ENCODE assay signal across 22 cellular contexts in genomic region chr3:54861248-54862067, GRCh38.
DNase-seq lines count a peak whose midpoint lies in the region; ATAC-seq, FAIRE-seq and TF ChIP-seq lines count a peak whose summit lies in the region.
"Had no signal": no experiment of that assay in that cellular context is flagged by ENCODE, and none has a peak within 500 bp of the region (broad histone marks: within the 10 kb centered on the region; RNA-seq: fewer than 3 reads in every experiment).

No MANE protein-coding gene starts in this region.

- 48% methylated on average over 9 of the region's 9 CpGs for WGBS in right cardiac atrium

- H3K9ac ChIP-seq in astrocyte (ENCODE audit: low read length), result no peak overlapping the region

- no peaks in the 10 kb centered on the region for H3K79me2 ChIP-seq in astrocyte (ENCODE audit: insufficient read depth, low read length)

- H3K4me3 ChIP-seq in astrocyte (ENCODE audit: insufficient read depth, low read depth, low read length) (no peak overlapping the region), right cardiac atrium (ENCODE audit: low read length) (no peak overlapping the region)
- H3K4me3 ChIP-seq: body of pancreas, colonic mucosa, lung, transverse colon had no signal

- H3K27me3 ChIP-seq in astrocyte (ENCODE audit: insufficient read depth, low read length) (no peaks in the 10 kb centered on the region), right cardiac atrium (ENCODE audit: control insufficient read depth, insufficient read depth) (no peaks in the 10 kb centered on the region)
- H3K27me3 ChIP-seq: body of pancreas, colonic mucosa, transverse colon had no signal

- H3K27ac ChIP-seq in astrocyte (ENCODE audit: low read depth, low read length) (no peak overlapping the region), right cardiac atrium (ENCODE audit: low read length) (peak overlapping the region; percentile 79)
- H3K27ac ChIP-seq: body of pancreas, colonic mucosa, transverse colon had no signal

- intact Hi-C loops in right cardiac atrium (cut with DNase I), result no loop called here
- intact Hi-C loops in activated T-helper 2 cell treated with anti-CD3 and anti-CD28 coated beads, Interferon-gamma antibody, Interleukin-2, Interleukin-4, amounts not matched to agents 10 μg/mL and 5 μg/mL and 100 μg/mL, durations not matched to agents 14 hours and 24 hours and 36 hours (cut with micrococcal nuclease), result no loop called here

- H3K27me3 Mint-ChIP-seq in HFFc6 (ENCODE audit: insufficient read depth) (no peaks in the 10 kb centered on the region), astrocyte (ENCODE audit: low read depth, unreplicated experiment) (peaks cover 3% of the 10 kb centered on the region)
- no peaks in the 10 kb centered on the region for H3K27me3 Mint-ChIP-seq in activated T-helper 2 cell treated with anti-CD3 and anti-CD28 coated beads, Interferon-gamma antibody, Interleukin-2, Interleukin-4, amounts not matched to agents 10 μg/mL and 5 μg/mL and 100 μg/mL, durations not matched to agents 14 hours and 24 hours and 36 hours (ENCODE audit: low read depth)
- H3K27me3 Mint-ChIP-seq: activated CD8-positive, alpha-beta memory T cell treated with anti-CD3 and anti-CD28 coated beads, Interleukin-2, amount 10 ng/mL, durations not matched to agents 7 days and 5 days; activated naive CD8-positive, alpha-beta T cell; IgD-negative memory B cell had no signal

- no peak overlapping the region for H2AFZ ChIP-seq in astrocyte (ENCODE audit: low read depth, low read length)

- no peaks in the 10 kb centered on the region for H4K20me1 ChIP-seq in astrocyte (ENCODE audit: insufficient read depth, low read length)

- H3K9me3 Mint-ChIP-seq in HFFc6 (no peaks in the 10 kb centered on the region), astrocyte (ENCODE audit: unreplicated experiment) (no peaks in the 10 kb centered on the region)
- no peaks in the 10 kb centered on the region for H3K9me3 Mint-ChIP-seq in activated T-helper 2 cell treated with anti-CD3 and anti-CD28 coated beads, Interferon-gamma antibody, Interleukin-2, Interleukin-4, amounts not matched to agents 10 μg/mL and 5 μg/mL and 100 μg/mL, durations not matched to agents 14 hours and 24 hours and 36 hours
- H3K9me3 Mint-ChIP-seq: activated T-helper 1 cell treated with anti-CD3 and anti-CD28 coated beads, Interleukin-12 subunit alpha, Interleukin-12 subunit beta, Interleukin-2, Interleukin-4 antibody, amounts not matched to agents 30 ng/mL and 10 ng/mL and 1 ng/mL, durations not matched to agents 14 hours and 24 hours and 36 hours; endodermal cell had no signal

- peak; percentile 65 for FAIRE-seq in astrocyte (lab: Jason Lieb, UNC)
- FAIRE-seq: islet of Langerhans had no signal

- ATAC-seq in right cardiac atrium, result peak; percentile 81 to 90
- no peak for ATAC-seq in GM19328 (IDR thresholded peaks at IDR 0.05; ENCODE audit: unreplicated experiment)
- ATAC-seq: activated CD8-positive, alpha-beta memory T cell treated with anti-CD3 and anti-CD28 coated beads, Interleukin-2, amount 10 ng/mL, durations not matched to agents 7 days and 5 days; body of pancreas had no signal

- no peaks in the 10 kb centered on the region for H3K36me3 Mint-ChIP-seq in HFFc6 (ENCODE audit: low read depth)
- H3K36me3 Mint-ChIP-seq in astrocyte (ENCODE audit: low read depth, unreplicated experiment), result no peaks in the 10 kb centered on the region
- H3K36me3 Mint-ChIP-seq in activated T-helper 2 cell treated with anti-CD3 and anti-CD28 coated beads, Interferon-gamma antibody, Interleukin-2, Interleukin-4, amounts not matched to agents 10 μg/mL and 5 μg/mL and 100 μg/mL, durations not matched to agents 14 hours and 24 hours and 36 hours (ENCODE audit: low read depth), result no peaks in the 10 kb centered on the region
- H3K36me3 Mint-ChIP-seq: activated CD8-positive, alpha-beta memory T cell treated with anti-CD3 and anti-CD28 coated beads, Interleukin-2, amount 10 ng/mL, durations not matched to agents 7 days and 5 days; activated naive CD8-positive, alpha-beta T cell; IgD-negative memory B cell had no signal

- H3K9me3 ChIP-seq in astrocyte (ENCODE audit: insufficient read depth, low read depth, low read length), result no peaks in the 10 kb centered on the region
- no peaks in the 10 kb centered on the region for H3K9me3 ChIP-seq in right cardiac atrium (ENCODE audit: control insufficient read depth, low read length)
- H3K9me3 ChIP-seq: body of pancreas, colonic mucosa, transverse colon had no signal

- no peak overlapping the region for H3K4me2 ChIP-seq in astrocyte (ENCODE audit: low read length)

- H3K4me1 ChIP-seq in astrocyte (ENCODE audit: insufficient read depth, low read length) (peaks cover 24% of the 10 kb centered on the region), right cardiac atrium (ENCODE audit: control insufficient read depth, insufficient read depth, low read length) (peaks cover 4% of the 10 kb centered on the region)
- H3K4me1 ChIP-seq: body of pancreas, colonic mucosa, transverse colon had no signal

- peaks cover 66% of the 10 kb centered on the region for H3K4me1 Mint-ChIP-seq in HFFc6 (ENCODE audit: low read depth)
- peaks cover 5% of the 10 kb centered on the region for H3K4me1 Mint-ChIP-seq in astrocyte (ENCODE audit: low read depth, unreplicated experiment)
- no peaks in the 10 kb centered on the region for H3K4me1 Mint-ChIP-seq in activated T-helper 2 cell treated with anti-CD3 and anti-CD28 coated beads, Interferon-gamma antibody, Interleukin-2, Interleukin-4, amounts not matched to agents 10 μg/mL and 5 μg/mL and 100 μg/mL, durations not matched to agents 14 hours and 24 hours and 36 hours (ENCODE audit: low read depth)
- H3K4me1 Mint-ChIP-seq: IgD-negative memory B cell had no signal

- H3K4me3 Mint-ChIP-seq in HFFc6 (no peak overlapping the region), astrocyte (ENCODE audit: unreplicated experiment) (no peak overlapping the region)
- no peak overlapping the region for H3K4me3 Mint-ChIP-seq in activated T-helper 2 cell treated with anti-CD3 and anti-CD28 coated beads, Interferon-gamma antibody, Interleukin-2, Interleukin-4, amounts not matched to agents 10 μg/mL and 5 μg/mL and 100 μg/mL, durations not matched to agents 14 hours and 24 hours and 36 hours (ENCODE audit: low read depth)
- H3K4me3 Mint-ChIP-seq: activated CD8-positive, alpha-beta memory T cell treated with anti-CD3 and anti-CD28 coated beads, Interleukin-2, amount 10 ng/mL, durations not matched to agents 7 days and 5 days; activated naive CD8-positive, alpha-beta T cell; activated T-helper 1 cell treated with anti-CD3 and anti-CD28 coated beads, Interleukin-12 subunit alpha, Interleukin-12 subunit beta, Interleukin-2, Interleukin-4 antibody, amounts not matched to agents 30 ng/mL and 10 ng/mL and 1 ng/mL, durations not matched to agents 14 hours and 24 hours and 36 hours; endodermal cell; IgD-negative memory B cell had no signal

- H3K36me3 ChIP-seq in astrocyte (ENCODE audit: insufficient read depth, low read length), result no peaks in the 10 kb centered on the region
- H3K36me3 ChIP-seq: colonic mucosa, transverse colon had no signal

- peak overlapping the region; percentile 27; the same call in 1 of the 2 replicates for H3K27ac Mint-ChIP-seq in HFFc6
- no peak overlapping the region for H3K27ac Mint-ChIP-seq in astrocyte (ENCODE audit: unreplicated experiment)
- no peak overlapping the region for H3K27ac Mint-ChIP-seq in activated T-helper 2 cell treated with anti-CD3 and anti-CD28 coated beads, Interferon-gamma antibody, Interleukin-2, Interleukin-4, amounts not matched to agents 10 μg/mL and 5 μg/mL and 100 μg/mL, durations not matched to agents 14 hours and 24 hours and 36 hours
- H3K27ac Mint-ChIP-seq: activated CD8-positive, alpha-beta memory T cell treated with anti-CD3 and anti-CD28 coated beads, Interleukin-2, amount 10 ng/mL, durations not matched to agents 7 days and 5 days; activated naive CD8-positive, alpha-beta T cell; activated T-helper 1 cell treated with anti-CD3 and anti-CD28 coated beads, Interleukin-12 subunit alpha, Interleukin-12 subunit beta, Interleukin-2, Interleukin-4 antibody, amounts not matched to agents 30 ng/mL and 10 ng/mL and 1 ng/mL, durations not matched to agents 14 hours and 24 hours and 36 hours; endodermal cell; IgD-negative memory B cell had no signal

- no peak for DNase-seq in HFFc6
- no peak for DNase-seq in astrocyte (ENCODE audit: low read depth)
- DNase-seq in right cardiac atrium, result peak; percentile 55 to 77 (median 66)
- peak; percentile 71 for DNase-seq in stromal cell of bone marrow (ENCODE audit: low read depth)
- no peak for DNase-seq in activated T-helper 2 cell treated with anti-CD3 and anti-CD28 coated beads, Interferon-gamma antibody, Interleukin-2, Interleukin-4, amounts not matched to agents 10 μg/mL and 5 μg/mL and 100 μg/mL, durations not matched to agents 14 hours and 24 hours and 36 hours (ENCODE audit: low spot score)
- no peak for DNase-seq in middle frontal gyrus (ENCODE audit: extremely low spot score, low spot score)
- DNase-seq: activated CD4-positive, alpha-beta T cell treated with anti-CD3 and anti-CD28 coated beads for 48 hours; activated CD8-positive, alpha-beta memory T cell treated with anti-CD3 and anti-CD28 coated beads, Interleukin-2, amount 10 ng/mL, durations not matched to agents 7 days and 5 days; colonic mucosa; endodermal cell; hippocampal formation; NCI-H146; NCI-H2171 treated with DMSO at 0.1 percent for 48 hours; stimulated activated naive CD4-positive, alpha-beta T cell treated with Interleukin-2 at 50 U/mL for 16 hours; transverse colon had no signal

- TF ChIP-seq CTCF in HFFc6 (IDR thresholded peaks at IDR 0.05), result no peak
- no peak for TF ChIP-seq CTCF in astrocyte (IDR thresholded peaks at IDR 0.05; ENCODE audit: insufficient read depth, low read depth, low read length)

Comparison
In these comparisons a context has a peak if more than half of its experiments do, and no peak if none do; other contexts are left out.
1. DNase-seq: peak in right cardiac atrium (3 of 3) and stromal cell of bone marrow (single experiment); none in HFFc6 (single experiment), astrocyte (single experiment), activated T-helper 2 cell treated with anti-CD3 and anti-CD28 coated beads, Interferon-gamma antibody, Interleukin-2, Interleukin-4, amounts not matched to agents 10 μg/mL and 5 μg/mL and 100 μg/mL, durations not matched to agents 14 hours and 24 hours and 36 hours (single experiment) and middle frontal gyrus (single experiment).